16 cellular contexts compared by ENCODE assay signal in the genomic region with DNA sequence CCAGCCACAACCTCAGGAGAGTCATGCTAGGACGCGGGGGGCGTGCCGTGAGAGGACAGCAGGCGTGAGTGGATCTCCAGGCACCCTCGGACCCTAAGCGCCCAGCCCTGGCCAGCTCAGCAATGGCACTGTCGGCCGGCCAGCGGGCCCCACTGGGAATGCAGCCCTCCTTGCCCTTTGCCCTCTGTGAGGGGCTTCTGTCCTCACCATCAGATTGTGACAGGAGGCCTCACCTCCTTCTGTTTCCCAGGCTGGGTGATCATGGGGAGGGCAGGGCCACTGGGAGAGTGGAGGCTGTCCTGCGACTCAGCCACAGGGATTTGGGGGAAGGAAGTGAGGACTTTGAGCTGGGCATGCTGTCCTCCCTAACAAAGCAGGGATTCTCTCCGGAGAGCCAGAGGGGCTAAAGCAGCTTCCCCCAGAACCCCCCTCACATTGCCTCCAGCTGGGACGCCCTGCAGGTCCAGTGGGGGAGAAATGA. TPM values are rescaled to one million over a fixed set of nuclear protein-coding genes. Genes with fewer than 3 reads are reported as not detected.
DNase-seq lines count a peak whose midpoint lies in the region; ATAC-seq and TF ChIP-seq lines count a peak whose summit lies in the region.
"Had no signal": no experiment of that assay in that cellular context is flagged by ENCODE, and none has a peak within 500 bp of the region (broad histone marks: within the 10 kb centered on the region; RNA-seq: fewer than 3 reads in every experiment).

No MANE protein-coding gene starts in this region.

- no peak overlapping the region for H3K4me3 Mint-ChIP-seq in activated CD4-positive, alpha-beta memory T cell treated with anti-CD3 and anti-CD28 coated beads for 36 hours
- no peak overlapping the region for H3K4me3 Mint-ChIP-seq in activated CD4-positive, alpha-beta memory T cell treated with anti-CD3 and anti-CD28 coated beads, Interleukin-2, amount 10 ng/mL, durations not matched to agents 7 days and 5 days
- H3K4me3 Mint-ChIP-seq in H9 = no peak overlapping the region
- H3K4me3 Mint-ChIP-seq: CD8-positive, alpha-beta memory T cell had no signal

- no peak overlapping the region for H4K8ac ChIP-seq in H9 (replicated peaks; ENCODE audit: insufficient read length, low read depth, low read length)

- no peak overlapping the region for H2BK5ac ChIP-seq in H9 (ENCODE audit: insufficient read length, low read length)

- H3K9ac ChIP-seq in H9 (ENCODE audit: extremely low read depth, insufficient read length, low read length) = no peak overlapping the region
- H3K9ac ChIP-seq: BLaER1 had no signal

- H4K20me1 ChIP-seq in H9 (ENCODE audit: control insufficient read depth, insufficient read depth, insufficient read length) = no peaks in the 10 kb centered on the region
- H4K20me1 ChIP-seq in PC-9 (ENCODE audit: insufficient read depth) = no peaks in the 10 kb centered on the region

- H3K27me3 Mint-ChIP-seq in activated CD4-positive, alpha-beta memory T cell treated with anti-CD3 and anti-CD28 coated beads for 36 hours = peaks cover 15% of the 10 kb centered on the region
- peaks cover 34% of the 10 kb centered on the region for H3K27me3 Mint-ChIP-seq in activated CD4-positive, alpha-beta memory T cell treated with anti-CD3 and anti-CD28 coated beads, Interleukin-2, amount 10 ng/mL, durations not matched to agents 7 days and 5 days
- H3K27me3 Mint-ChIP-seq in H9 (ENCODE audit: low read depth) = peaks cover 21% of the 10 kb centered on the region

- H3K4me2 ChIP-seq in H9 (ENCODE audit: insufficient read depth, insufficient read length, low read length) = no peak overlapping the region
- no peak overlapping the region for H3K4me2 ChIP-seq in PC-9
- H3K4me2 ChIP-seq: BLaER1 had no signal

- no peaks in the 10 kb centered on the region for H3K79me2 ChIP-seq in H9 (ENCODE audit: insufficient read depth, low read length)
- no peaks in the 10 kb centered on the region for H3K79me2 ChIP-seq in PC-9 (ENCODE audit: low read depth)

- DNase-seq in activated CD4-positive, alpha-beta memory T cell treated with anti-CD3 and anti-CD28 coated beads for 36 hours = no peak
- DNase-seq in activated CD4-positive, alpha-beta memory T cell treated with anti-CD3 and anti-CD28 coated beads, Interleukin-2, amount 10 ng/mL, durations not matched to agents 7 days and 5 days = no peak
- DNase-seq in H9 (peak; percentile 24), left lobe of liver (ENCODE audit: low spot score) (peak; percentile 34), posterior vena cava (ENCODE audit: low spot score) (peak; percentile 69), PC-9 (no peak), superior temporal gyrus (ENCODE audit: extremely low spot score) (no peak), foreskin melanocyte (no peak)
- DNase-seq: DMS79, NCI-H1048, NCI-H146, NCI-H2081, NCI-H524 had no signal

- no peak overlapping the region for H2BK20ac ChIP-seq in H9 (ENCODE audit: low read depth, low read length, poor library complexity, severe bottlenecking)

- H3K56ac ChIP-seq in H9 (ENCODE audit: insufficient read length, low read depth, low read length) = no peak overlapping the region

- H3K9me2 ChIP-seq in PC-9 (ENCODE audit: insufficient read depth) = no peaks in the 10 kb centered on the region

- H2BK12ac ChIP-seq in H9 (ENCODE audit: insufficient read length, low read depth, low read length) = no peak overlapping the region

- H3K27me3 ChIP-seq in H9 (ENCODE audit: insufficient read depth, low read length) (no peaks in the 10 kb centered on the region), PC-9 (ENCODE audit: insufficient read depth, low read depth) (peaks cover 88% of the 10 kb centered on the region)
- H3K27me3 ChIP-seq: BLaER1 had no signal

- H2BK15ac ChIP-seq in H9 (ENCODE audit: low read depth, low read length) = no peak overlapping the region

- no peak overlapping the region for H4K5ac ChIP-seq in H9 (ENCODE audit: insufficient read length, low read depth, low read length)

- no peak overlapping the region for H3K18ac ChIP-seq in H9 (ENCODE audit: insufficient read length, low read depth, low read length)

- H3K36me3 Mint-ChIP-seq in activated CD4-positive, alpha-beta memory T cell treated with anti-CD3 and anti-CD28 coated beads for 36 hours = no peaks in the 10 kb centered on the region
- H3K36me3 Mint-ChIP-seq in activated CD4-positive, alpha-beta memory T cell treated with anti-CD3 and anti-CD28 coated beads, Interleukin-2, amount 10 ng/mL, durations not matched to agents 7 days and 5 days (ENCODE audit: low read depth) = no peaks in the 10 kb centered on the region
- no peaks in the 10 kb centered on the region for H3K36me3 Mint-ChIP-seq in H9 (ENCODE audit: insufficient read depth in 1 of 3, low read depth in 3 of 3)
- H3K36me3 Mint-ChIP-seq: CD8-positive, alpha-beta memory T cell had no signal

- H2AFZ ChIP-seq in H9 (ENCODE audit: low read length) (no peak overlapping the region), PC-9 (no peak overlapping the region)

- H3T11ph ChIP-seq in H9 (ENCODE audit: low read length) = no peak overlapping the region

- no peak overlapping the region for H4K91ac ChIP-seq in H9 (ENCODE audit: insufficient read length, low read depth, low read length)

- no peak overlapping the region for H2AK5ac ChIP-seq in H9 (ENCODE audit: insufficient read length, low read length)

- no CpG with 5 or more reads among the region's 13 CpGs for WGBS in H9 (ENCODE audit: extremely low coverage, insufficient read length, low lambda C conversion rate)

- intact Hi-C loops in activated CD4-positive, alpha-beta memory T cell treated with anti-CD3 and anti-CD28 coated beads for 36 hours (cut with micrococcal nuclease) = no loop called here
- intact Hi-C loops in posterior vena cava (cut with DNase I) = no loop called here
- intact Hi-C loops in PC-9 (cut with micrococcal nuclease; ENCODE audit: unreplicated experiment) = no loop called here

- ATAC-seq in left lobe of liver = no peak

- no peaks in the 10 kb centered on the region for H3K79me1 ChIP-seq in H9 (ENCODE audit: insufficient read depth, low read depth, low read length, poor library complexity, severe bottlenecking)

- H3K14ac ChIP-seq in H9 (ENCODE audit: insufficient read depth, low read length) = no peak overlapping the region; the same call in 1 of the 2 replicates

- POLR2A ChIA-PET in activated CD4-positive, alpha-beta memory T cell treated with anti-CD3 and anti-CD28 coated beads for 36 hours (lab: Charles Lee) = no interaction called here
- POLR2A ChIA-PET in activated CD4-positive, alpha-beta memory T cell treated with anti-CD3 and anti-CD28 coated beads, Interleukin-2, amount 10 ng/mL, durations not matched to agents 7 days and 5 days (lab: Charles Lee) = no interaction called here
- POLR2A ChIA-PET in PC-9 (lab: Charles Lee; ENCODE audit: unreplicated experiment) = no interaction called here

- no peak overlapping the region for H3K27ac ChIP-seq in H9 (ENCODE audit: insufficient read length, low read depth, low read length)
- no peak overlapping the region for H3K27ac ChIP-seq in PC-9
- H3K27ac ChIP-seq: BLaER1 had no signal

- no peaks in the 10 kb centered on the region for H3K36me3 ChIP-seq in PC-9 (ENCODE audit: low read depth)

- no peaks in the 10 kb centered on the region for H3K4me1 ChIP-seq in H9 (ENCODE audit: insufficient read depth, low read length)
- no peaks in the 10 kb centered on the region for H3K4me1 ChIP-seq in PC-9 (replicated peaks; ENCODE audit: insufficient read depth)

- H3K9me3 ChIP-seq in H9 (ENCODE audit: control insufficient read depth, low read depth, low read length) (no peaks in the 10 kb centered on the region), PC-9 (ENCODE audit: insufficient read depth, low read depth) (no peaks in the 10 kb centered on the region)

- no peaks in the 10 kb centered on the region for H3F3A ChIP-seq in PC-9 (ENCODE audit: insufficient read depth, low read depth)

- H3K4ac ChIP-seq in H9 (ENCODE audit: low read depth, low read length) = no peak overlapping the region

- CTCF ChIA-PET in activated CD4-positive, alpha-beta memory T cell treated with anti-CD3 and anti-CD28 coated beads for 36 hours (lab: Charles Lee) = no interaction called here
- CTCF ChIA-PET in activated CD4-positive, alpha-beta memory T cell treated with anti-CD3 and anti-CD28 coated beads, Interleukin-2, amount 10 ng/mL, durations not matched to agents 7 days and 5 days (lab: Charles Lee) = no interaction called here
- CTCF ChIA-PET in PC-9 (lab: Charles Lee) = no interaction called here

- no peaks in the 10 kb centered on the region for H3K23me2 ChIP-seq in H9 (ENCODE audit: insufficient read length, low read depth, low read length, poor library complexity, severe bottlenecking)

- peak overlapping the region; percentile 5 for H3K27ac Mint-ChIP-seq in activated CD4-positive, alpha-beta memory T cell treated with anti-CD3 and anti-CD28 coated beads for 36 hours
- H3K27ac Mint-ChIP-seq in activated CD4-positive, alpha-beta memory T cell treated with anti-CD3 and anti-CD28 coated beads, Interleukin-2, amount 10 ng/mL, durations not matched to agents 7 days and 5 days = no peak overlapping the region
- H3K27ac Mint-ChIP-seq in H9 = no peak overlapping the region
- H3K27ac Mint-ChIP-seq: CD8-positive, alpha-beta memory T cell had no signal

- peaks cover 6% of the 10 kb centered on the region for H3K9me3 Mint-ChIP-seq in activated CD4-positive, alpha-beta memory T cell treated with anti-CD3 and anti-CD28 coated beads for 36 hours
- H3K9me3 Mint-ChIP-seq in activated CD4-positive, alpha-beta memory T cell treated with anti-CD3 and anti-CD28 coated beads, Interleukin-2, amount 10 ng/mL, durations not matched to agents 7 days and 5 days = peaks cover 3% of the 10 kb centered on the region
- no peaks in the 10 kb centered on the region; a peak in 1 of 5 replicates for H3K9me3 Mint-ChIP-seq in H9

- BruUV-seq in PC-9 (replicated peaks; lab: Mats Ljungman, UMichigan) = no TSS peak

- no peak overlapping the region for H2BK120ac ChIP-seq in H9 (ENCODE audit: low read depth, low read length, poor library complexity, severe bottlenecking)

- H3K4me1 Mint-ChIP-seq in activated CD4-positive, alpha-beta memory T cell treated with anti-CD3 and anti-CD28 coated beads for 36 hours (ENCODE audit: low read depth) = no peaks in the 10 kb centered on the region
- H3K4me1 Mint-ChIP-seq in activated CD4-positive, alpha-beta memory T cell treated with anti-CD3 and anti-CD28 coated beads, Interleukin-2, amount 10 ng/mL, durations not matched to agents 7 days and 5 days = no peaks in the 10 kb centered on the region
- peaks cover 2 to 10% of the 10 kb centered on the region in 2 experiments; a peak in 1 of 4 replicates for H3K4me1 Mint-ChIP-seq in H9
- H3K4me1 Mint-ChIP-seq: CD8-positive, alpha-beta memory T cell had no signal

- TF ChIP-seq CTCF in H9 (conservative IDR thresholded peaks at IDR 0.05) (no peak), PC-9 (conservative IDR thresholded peaks at IDR 0.05) (no peak)

- no peak overlapping the region for H3K23ac ChIP-seq in H9 (ENCODE audit: insufficient read length, low read depth, low read length)

- H3K4me3 ChIP-seq in PC-9 = no peak overlapping the region
- H3K4me3 ChIP-seq: BLaER1 had no signal

RNA-seq across cellular contexts. Expression of gene LRRC3, which starts 6.6 kb away (rescaled TPM):
- 1 to 10 TPM; 2.6 to 2.8 TPM for total RNA-seq in activated CD4-positive, alpha-beta memory T cell treated with anti-CD3 and anti-CD28 coated beads for 36 hours
- 1 to 10 TPM; 3.7 to 3.8 TPM for total RNA-seq in activated CD4-positive, alpha-beta memory T cell treated with anti-CD3 and anti-CD28 coated beads, Interleukin-2, amount 10 ng/mL, durations not matched to agents 7 days and 5 days
- total RNA-seq in H9 (2021) = 2.6 and 3.1 TPM in 2 replicates
- total RNA-seq in left lobe of liver = 22.0 TPM
- total RNA-seq in posterior vena cava = 1 to 10 TPM; 1.5 to 1.8 TPM
- total RNA-seq in PC-9 (2021) = 0.35 and 0.48 TPM in 2 replicates
- total RNA-seq: MCF 10A had no signal

Comparison
In these comparisons a context has a peak if more than half of its experiments do, and no peak if none do; other contexts are left out.
1. DNase-seq: peak in H9 (single experiment), left lobe of liver (single experiment) and posterior vena cava (single experiment); none in activated CD4-positive, alpha-beta memory T cell treated with anti-CD3 and anti-CD28 coated beads for 36 hours (single experiment), activated CD4-positive, alpha-beta memory T cell treated with anti-CD3 and anti-CD28 coated beads, Interleukin-2, amount 10 ng/mL, durations not matched to agents 7 days and 5 days (single experiment), PC-9 (0 of 2), superior temporal gyrus (single experiment) and foreskin melanocyte (single experiment).